8 cellular contexts compared by ENCODE assay signal in the genomic region with DNA sequence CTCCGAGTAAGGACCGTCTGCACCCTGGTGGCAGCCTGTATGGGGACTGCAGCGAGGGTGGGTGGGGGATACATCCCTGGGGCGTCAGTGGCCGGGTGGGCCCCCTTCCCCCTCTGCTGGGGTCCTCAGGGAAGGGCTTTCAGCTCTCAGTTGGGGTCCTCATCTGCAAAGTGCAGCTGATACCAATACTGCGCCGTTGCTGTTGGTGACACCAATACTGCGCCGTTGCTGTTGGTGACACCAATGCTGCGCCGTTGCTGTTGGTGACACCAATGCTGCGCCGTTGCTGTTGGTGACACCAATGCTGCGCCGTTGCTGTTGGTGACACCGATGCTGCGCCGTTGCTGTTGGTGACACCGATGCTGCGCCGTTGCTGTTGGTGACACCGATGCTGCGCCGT. TPM values are rescaled to one million over a fixed set of nuclear protein-coding genes. Genes with fewer than 3 reads are reported as not detected.
"Had no signal": no experiment of that assay in that cellular context is flagged by ENCODE, and none has a peak within 500 bp of the region (broad histone marks: within the 10 kb centered on the region; RNA-seq: fewer than 3 reads in every experiment).

No MANE protein-coding gene starts in this region.

RNA-seq across cellular contexts. Expression of a gene that starts 48.0 kb away (rescaled TPM):
- total RNA-seq: activated CD4-positive, alpha-beta memory T cell treated with anti-CD3 and anti-CD28 coated beads for 36 hours; activated CD4-positive, alpha-beta T cell treated with anti-CD3 and anti-CD28 coated beads, Interleukin-2, amount 10 ng/mL, durations not matched to agents 24 days and 14 days; activated CD8-positive, alpha-beta memory T cell treated with anti-CD3 and anti-CD28 coated beads, Interleukin-2, amount 10 ng/mL, durations not matched to agents 7 days and 5 days; activated CD8-positive, alpha-beta T cell treated with anti-CD3 and anti-CD28 coated beads, Interleukin-2, amount 10 ng/mL, durations not matched to agents 7 days and 5 days; activated naive CD8-positive, alpha-beta T cell treated with anti-CD3 and anti-CD28 coated beads, Interleukin-2, amount 10 ng/mL, durations not matched to agents 7 days and 5 days; activated T-helper 2 cell treated with anti-CD3 and anti-CD28 coated beads, Interferon-gamma antibody, Interleukin-2, Interleukin-4, amounts not matched to agents 10 μg/mL and 5 μg/mL and 100 μg/mL, durations not matched to agents 14 hours and 24 hours and 36 hours; bronchial epithelial cell; chondrocyte had no signal
